In genomic region chrX:53445977-53446376, GRCh38 we compare ENCODE assay signal across 8 cellular contexts. TPM values are rescaled to one million over a fixed set of nuclear protein-coding genes. Genes with fewer than 3 reads are reported as not detected.
DNase-seq lines count a peak whose midpoint lies in the region; ATAC-seq and TF ChIP-seq lines count a peak whose summit lies in the region.

No MANE protein-coding gene starts in this region.

- H3K4me3 ChIP-seq in BJ (ENCODE audit: low read depth, low read length) (no peak overlapping the region), OCI-LY7 (ENCODE audit: low read depth, low read length, poor library complexity, severe bottlenecking) (no peak overlapping the region)

- H3K9me3 ChIP-seq in OCI-LY7 (ENCODE audit: low read length): no peaks in the 10 kb centered on the region

- H3K27me3 ChIP-seq in BJ (ENCODE audit: control insufficient read depth, insufficient read depth, low read length): no peaks in the 10 kb centered on the region

- H3K9me3 Mint-ChIP-seq in activated naive CD4-positive, alpha-beta T cell treated with anti-CD3 and anti-CD28 coated beads, Interleukin-2, amount 10 ng/mL, durations not matched to agents 7 days and 5 days: no peaks in the 10 kb centered on the region
- no peaks in the 10 kb centered on the region for H3K9me3 Mint-ChIP-seq in stimulated activated naive CD8-positive, alpha-beta T cell treated with anti-CD3 and anti-CD28 coated beads, Interleukin-15, amount 100 ng/mL, for 72 hours

- DNase-seq in BJ (ENCODE audit: low read depth) (no peak), OCI-LY7 (ENCODE audit: low spot score) (no peak), iPS DF 19.7 (ENCODE audit: low read depth, low spot score) (peak; percentile 12), medulla oblongata (ENCODE audit: extremely low spot score) (no peak)
- DNase-seq in activated naive CD4-positive, alpha-beta T cell treated with anti-CD3 and anti-CD28 coated beads, Interleukin-2, amount 10 ng/mL, durations not matched to agents 7 days and 5 days: peak; percentile 69
- DNase-seq in stimulated activated naive CD8-positive, alpha-beta T cell treated with anti-CD3 and anti-CD28 coated beads, Interleukin-15, amount 100 ng/mL, for 72 hours: peak; percentile 27 to 45

- H3K27ac ChIP-seq in OCI-LY7 (ENCODE audit: low read depth, low read length, poor library complexity, severe bottlenecking): no peak overlapping the region

- H3K4me1 Mint-ChIP-seq in activated naive CD4-positive, alpha-beta T cell treated with anti-CD3 and anti-CD28 coated beads, Interleukin-2, amount 10 ng/mL, durations not matched to agents 7 days and 5 days: peaks cover 11% of the 10 kb centered on the region
- peaks cover 8% of the 10 kb centered on the region for H3K4me1 Mint-ChIP-seq in stimulated activated naive CD8-positive, alpha-beta T cell treated with anti-CD3 and anti-CD28 coated beads, Interleukin-15, amount 100 ng/mL, for 72 hours

- H3K9me2 ChIP-seq in OCI-LY7 (ENCODE audit: insufficient read depth, low read length): no peaks in the 10 kb centered on the region

- no peak overlapping the region for H3K4me2 ChIP-seq in OCI-LY7 (ENCODE audit: low read length)

- H2AFZ ChIP-seq in OCI-LY7 (ENCODE audit: low read length): no peak overlapping the region

- TF ChIP-seq CTCF in BJ (IDR thresholded peaks at IDR 0.05; ENCODE audit: insufficient read depth, low read depth, low read length) (peak; percentile 68), OCI-LY7 (conservative IDR thresholded peaks at IDR 0.05; ENCODE audit: low read length) (0 out of 2 replicates have a peak, but pooled peaks have one; percentile 14)

- H3K27me3 Mint-ChIP-seq in activated naive CD4-positive, alpha-beta T cell treated with anti-CD3 and anti-CD28 coated beads, Interleukin-2, amount 10 ng/mL, durations not matched to agents 7 days and 5 days: no peaks in the 10 kb centered on the region
- H3K27me3 Mint-ChIP-seq in stimulated activated naive CD8-positive, alpha-beta T cell treated with anti-CD3 and anti-CD28 coated beads, Interleukin-15, amount 100 ng/mL, for 72 hours: no peaks in the 10 kb centered on the region

- no peak overlapping the region for H3K27ac Mint-ChIP-seq in activated naive CD4-positive, alpha-beta T cell treated with anti-CD3 and anti-CD28 coated beads, Interleukin-2, amount 10 ng/mL, durations not matched to agents 7 days and 5 days
- H3K27ac Mint-ChIP-seq in stimulated activated naive CD8-positive, alpha-beta T cell treated with anti-CD3 and anti-CD28 coated beads, Interleukin-15, amount 100 ng/mL, for 72 hours: no peak overlapping the region

- H4K20me1 ChIP-seq in OCI-LY7 (ENCODE audit: insufficient read depth, low read length): no peaks in the 10 kb centered on the region

- H3K36me3 Mint-ChIP-seq in activated naive CD4-positive, alpha-beta T cell treated with anti-CD3 and anti-CD28 coated beads, Interleukin-2, amount 10 ng/mL, durations not matched to agents 7 days and 5 days: no peaks in the 10 kb centered on the region

- no TSS peak for BruUV-seq in OCI-LY7 (replicated peaks; lab: Mats Ljungman, UMichigan)

- CTCF ChIA-PET in BJ (lab: Yijun Ruan, JAX) (interaction anchor here (0.7 to 2.6 kb wide), 6 partner anchors 9 to 161 kb away, joined by 3 to 27 read pairs (median 4); no protein-coding TSS in a partner anchor), OCI-LY7 (lab: Charles Lee; ENCODE audit: unreplicated experiment) (no interaction called here)
- CTCF ChIA-PET in activated naive CD4-positive, alpha-beta T cell treated with anti-CD3 and anti-CD28 coated beads, Interleukin-2, amount 10 ng/mL, durations not matched to agents 7 days and 5 days (lab: Charles Lee): interaction anchor here (1.0 to 4.5 kb wide), 11 partner anchors 10 to 161 kb away, joined by 3 to 73 read pairs (median 4); no protein-coding TSS in a partner anchor

- no peak overlapping the region for H3K4me3 Mint-ChIP-seq in activated naive CD4-positive, alpha-beta T cell treated with anti-CD3 and anti-CD28 coated beads, Interleukin-2, amount 10 ng/mL, durations not matched to agents 7 days and 5 days
- H3K4me3 Mint-ChIP-seq in stimulated activated naive CD8-positive, alpha-beta T cell treated with anti-CD3 and anti-CD28 coated beads, Interleukin-15, amount 100 ng/mL, for 72 hours: no peak overlapping the region

- ATAC-seq in GM19395 (IDR thresholded peaks at IDR 0.05; ENCODE audit: unreplicated experiment): peak; percentile 48
- peak; percentile 50 for ATAC-seq in stimulated activated naive CD8-positive, alpha-beta T cell treated with anti-CD3 and anti-CD28 coated beads, Interleukin-15, amount 100 ng/mL, for 72 hours
- ATAC-seq in HG03354 (IDR thresholded peaks at IDR 0.05; ENCODE audit: poor library complexity, severe bottlenecking, unreplicated experiment): no peak

- POLR2A ChIA-PET in BJ (lab: Charles Lee): no interaction called here
- POLR2A ChIA-PET in OCI-LY7 (lab: Charles Lee): interaction anchor here (1.2 kb wide), 1 partner anchor 16 kb away, joined by 3 read pairs; no protein-coding TSS in a partner anchor

- intact Hi-C loops in OCI-LY7 (cut with micrococcal nuclease; ENCODE audit: unreplicated experiment): no loop called here

- no peaks in the 10 kb centered on the region for H3K79me2 ChIP-seq in OCI-LY7 (ENCODE audit: insufficient read depth, low read depth, low read length)

- H3K36me3 ChIP-seq in BJ (ENCODE audit: control insufficient read depth, insufficient read depth, low read length) (no peaks in the 10 kb centered on the region), OCI-LY7 (ENCODE audit: insufficient read depth, low read length) (no peaks in the 10 kb centered on the region)

- H3K4me1 ChIP-seq in OCI-LY7 (ENCODE audit: insufficient read depth, low read length, poor library complexity, severe bottlenecking): no peaks in the 10 kb centered on the region

RNA-seq across cellular contexts. Expression of gene HSD17B10, which starts 11.8 kb away (rescaled TPM):
- 112 and 156 TPM in 2 replicates for polyA plus RNA-seq in BJ (2011; rRNA removed)
- 40.7 and 63.7 TPM in 2 replicates for polyA minus RNA-seq in BJ (2011; rRNA and poly(A)+ RNA removed)
- 106 and 107 TPM in 2 replicates for total RNA-seq in OCI-LY7 (2014; rRNA removed; shearing (Covaris generic))
- total RNA-seq in OCI-LY7 (2022): 115 and 123 TPM in 2 replicates

RNA-seq across cellular contexts. Expression of gene RIBC1, which starts 23.3 kb away (rescaled TPM):
- 0.09 TPM in 1 of 2 replicates, not detected in the other for polyA plus RNA-seq in BJ (2011; rRNA removed)
- not detected in 2 replicates for polyA minus RNA-seq in BJ (2011; rRNA and poly(A)+ RNA removed)
- total RNA-seq in OCI-LY7 (2014; rRNA removed; shearing (Covaris generic)): 0.57 and 0.79 TPM in 2 replicates
- total RNA-seq in OCI-LY7 (2022): 0.74 and 0.88 TPM in 2 replicates

RNA-seq across cellular contexts. Expression of gene SMC1A, which starts 23.5 kb away (rescaled TPM):
- polyA plus RNA-seq in BJ (2011; rRNA removed): 18.7 and 22.4 TPM in 2 replicates
- polyA minus RNA-seq in BJ (2011; rRNA and poly(A)+ RNA removed): 16.9 and 21.0 TPM in 2 replicates
- total RNA-seq in OCI-LY7 (2014; rRNA removed; shearing (Covaris generic)): 41.6 and 65.0 TPM in 2 replicates
- total RNA-seq in OCI-LY7 (2022): 130 and 134 TPM in 2 replicates

Comparison
In these comparisons a context has a peak if more than half of its experiments do, and no peak if none do; other contexts are left out.
1. DNase-seq: peak in activated naive CD4-positive, alpha-beta T cell treated with anti-CD3 and anti-CD28 coated beads, Interleukin-2, amount 10 ng/mL, durations not matched to agents 7 days and 5 days (single experiment), iPS DF 19.7 (single experiment) and stimulated activated naive CD8-positive, alpha-beta T cell treated with anti-CD3 and anti-CD28 coated beads, Interleukin-15, amount 100 ng/mL, for 72 hours (2 of 2); none in BJ (single experiment), OCI-LY7 (single experiment) and medulla oblongata (single experiment).